1 cellular context compared by ENCODE assay signal in the genomic region with DNA sequence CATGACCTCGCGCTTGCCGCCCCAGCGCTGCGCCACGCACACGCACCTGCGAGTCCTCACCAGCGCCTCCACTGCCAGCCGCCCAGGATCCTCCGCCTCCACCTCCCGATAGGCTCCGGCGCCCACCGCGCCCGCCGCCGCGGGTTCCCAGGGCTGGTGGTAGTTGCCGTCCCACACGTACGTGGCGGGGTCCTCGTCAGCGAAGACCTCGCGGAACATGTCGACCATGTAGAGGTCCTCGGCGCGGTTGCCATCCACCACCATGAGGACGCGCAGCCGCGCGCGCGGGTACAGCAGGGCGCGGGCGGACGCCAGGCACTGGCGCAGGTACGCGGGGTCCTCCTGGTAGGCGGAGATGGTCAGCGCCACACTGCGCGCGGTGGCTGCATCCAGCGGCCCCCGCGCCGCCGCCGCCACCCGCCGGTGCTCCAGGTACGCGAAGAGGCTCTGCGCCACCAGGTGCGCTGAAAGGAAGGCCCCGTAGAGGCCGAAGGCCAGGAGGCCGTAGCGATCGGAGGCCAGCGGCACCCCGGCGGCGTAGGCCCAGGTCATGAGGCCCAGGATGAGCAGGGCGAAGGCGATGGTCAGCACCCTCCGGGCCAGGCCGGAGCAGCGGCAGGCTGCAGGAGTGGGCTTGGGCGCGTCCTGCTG.
TF ChIP-seq lines count a peak whose summit lies in the region.

No MANE protein-coding gene starts in this region.

TF ChIP-seq in WTC11, 78 proteins besides CTCF, POLR2A, EP300 and RAD21 (continued from another document):
- TF ChIP-seq, protein P1, sequence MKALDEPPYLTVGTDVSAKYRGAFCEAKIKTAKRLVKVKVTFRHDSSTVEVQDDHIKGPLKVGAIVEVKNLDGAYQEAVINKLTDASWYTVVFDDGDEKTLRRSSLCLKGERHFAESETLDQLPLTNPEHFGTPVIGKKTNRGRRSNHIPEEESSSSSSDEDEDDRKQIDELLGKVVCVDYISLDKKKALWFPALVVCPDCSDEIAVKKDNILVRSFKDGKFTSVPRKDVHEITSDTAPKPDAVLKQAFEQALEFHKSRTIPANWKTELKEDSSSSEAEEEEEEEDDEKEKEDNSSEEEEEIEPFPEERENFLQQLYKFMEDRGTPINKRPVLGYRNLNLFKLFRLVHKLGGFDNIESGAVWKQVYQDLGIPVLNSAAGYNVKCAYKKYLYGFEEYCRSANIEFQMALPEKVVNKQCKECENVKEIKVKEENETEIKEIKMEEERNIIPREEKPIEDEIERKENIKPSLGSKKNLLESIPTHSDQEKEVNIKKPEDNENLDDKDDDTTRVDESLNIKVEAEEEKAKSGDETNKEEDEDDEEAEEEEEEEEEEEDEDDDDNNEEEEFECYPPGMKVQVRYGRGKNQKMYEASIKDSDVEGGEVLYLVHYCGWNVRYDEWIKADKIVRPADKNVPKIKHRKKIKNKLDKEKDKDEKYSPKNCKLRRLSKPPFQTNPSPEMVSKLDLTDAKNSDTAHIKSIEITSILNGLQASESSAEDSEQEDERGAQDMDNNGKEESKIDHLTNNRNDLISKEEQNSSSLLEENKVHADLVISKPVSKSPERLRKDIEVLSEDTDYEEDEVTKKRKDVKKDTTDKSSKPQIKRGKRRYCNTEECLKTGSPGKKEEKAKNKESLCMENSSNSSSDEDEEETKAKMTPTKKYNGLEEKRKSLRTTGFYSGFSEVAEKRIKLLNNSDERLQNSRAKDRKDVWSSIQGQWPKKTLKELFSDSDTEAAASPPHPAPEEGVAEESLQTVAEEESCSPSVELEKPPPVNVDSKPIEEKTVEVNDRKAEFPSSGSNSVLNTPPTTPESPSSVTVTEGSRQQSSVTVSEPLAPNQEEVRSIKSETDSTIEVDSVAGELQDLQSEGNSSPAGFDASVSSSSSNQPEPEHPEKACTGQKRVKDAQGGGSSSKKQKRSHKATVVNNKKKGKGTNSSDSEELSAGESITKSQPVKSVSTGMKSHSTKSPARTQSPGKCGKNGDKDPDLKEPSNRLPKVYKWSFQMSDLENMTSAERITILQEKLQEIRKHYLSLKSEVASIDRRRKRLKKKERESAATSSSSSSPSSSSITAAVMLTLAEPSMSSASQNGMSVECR (CRISPR knock-in tag; IDR thresholded peaks at IDR 0.05; ENCODE audit: borderline replicate concordance), result peak; percentile 68; the same call in 1 of the 2 replicates
- TF ChIP-seq, protein P2, sequence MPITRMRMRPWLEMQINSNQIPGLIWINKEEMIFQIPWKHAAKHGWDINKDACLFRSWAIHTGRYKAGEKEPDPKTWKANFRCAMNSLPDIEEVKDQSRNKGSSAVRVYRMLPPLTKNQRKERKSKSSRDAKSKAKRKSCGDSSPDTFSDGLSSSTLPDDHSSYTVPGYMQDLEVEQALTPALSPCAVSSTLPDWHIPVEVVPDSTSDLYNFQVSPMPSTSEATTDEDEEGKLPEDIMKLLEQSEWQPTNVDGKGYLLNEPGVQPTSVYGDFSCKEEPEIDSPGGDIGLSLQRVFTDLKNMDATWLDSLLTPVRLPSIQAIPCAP (CRISPR knock-in tag; IDR thresholded peaks at IDR 0.05), result peak; percentile 82; the same call in 1 of the 2 replicates
- TF ChIP-seq ZNF121 (CRISPR knock-in tag; IDR thresholded peaks at IDR 0.05) (peak; percentile 66; the same call in 1 of the 2 replicates), RELA (CRISPR knock-in tag; IDR thresholded peaks at IDR 0.05; ENCODE audit: borderline replicate concordance) (peak; percentile 89; the same call in 1 of the 2 replicates), TP53 (CRISPR knock-in tag; IDR thresholded peaks at IDR 0.05) (no peak), ETV6 (CRISPR knock-in tag; IDR thresholded peaks at IDR 0.05) (peak; percentile 45; the same call in 1 of the 2 replicates)
- TF ChIP-seq, protein P3, sequence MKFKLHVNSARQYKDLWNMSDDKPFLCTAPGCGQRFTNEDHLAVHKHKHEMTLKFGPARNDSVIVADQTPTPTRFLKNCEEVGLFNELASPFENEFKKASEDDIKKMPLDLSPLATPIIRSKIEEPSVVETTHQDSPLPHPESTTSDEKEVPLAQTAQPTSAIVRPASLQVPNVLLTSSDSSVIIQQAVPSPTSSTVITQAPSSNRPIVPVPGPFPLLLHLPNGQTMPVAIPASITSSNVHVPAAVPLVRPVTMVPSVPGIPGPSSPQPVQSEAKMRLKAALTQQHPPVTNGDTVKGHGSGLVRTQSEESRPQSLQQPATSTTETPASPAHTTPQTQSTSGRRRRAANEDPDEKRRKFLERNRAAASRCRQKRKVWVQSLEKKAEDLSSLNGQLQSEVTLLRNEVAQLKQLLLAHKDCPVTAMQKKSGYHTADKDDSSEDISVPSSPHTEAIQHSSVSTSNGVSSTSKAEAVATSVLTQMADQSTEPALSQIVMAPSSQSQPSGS (CRISPR knock-in tag; IDR thresholded peaks at IDR 0.05; ENCODE audit: borderline replicate concordance, low read depth), result no peak
- TF ChIP-seq, protein P4, sequence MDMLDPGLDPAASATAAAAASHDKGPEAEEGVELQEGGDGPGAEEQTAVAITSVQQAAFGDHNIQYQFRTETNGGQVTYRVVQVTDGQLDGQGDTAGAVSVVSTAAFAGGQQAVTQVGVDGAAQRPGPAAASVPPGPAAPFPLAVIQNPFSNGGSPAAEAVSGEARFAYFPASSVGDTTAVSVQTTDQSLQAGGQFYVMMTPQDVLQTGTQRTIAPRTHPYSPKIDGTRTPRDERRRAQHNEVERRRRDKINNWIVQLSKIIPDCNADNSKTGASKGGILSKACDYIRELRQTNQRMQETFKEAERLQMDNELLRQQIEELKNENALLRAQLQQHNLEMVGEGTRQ (CRISPR knock-in tag; IDR thresholded peaks at IDR 0.05), result no peak
- TF ChIP-seq, protein P5, sequence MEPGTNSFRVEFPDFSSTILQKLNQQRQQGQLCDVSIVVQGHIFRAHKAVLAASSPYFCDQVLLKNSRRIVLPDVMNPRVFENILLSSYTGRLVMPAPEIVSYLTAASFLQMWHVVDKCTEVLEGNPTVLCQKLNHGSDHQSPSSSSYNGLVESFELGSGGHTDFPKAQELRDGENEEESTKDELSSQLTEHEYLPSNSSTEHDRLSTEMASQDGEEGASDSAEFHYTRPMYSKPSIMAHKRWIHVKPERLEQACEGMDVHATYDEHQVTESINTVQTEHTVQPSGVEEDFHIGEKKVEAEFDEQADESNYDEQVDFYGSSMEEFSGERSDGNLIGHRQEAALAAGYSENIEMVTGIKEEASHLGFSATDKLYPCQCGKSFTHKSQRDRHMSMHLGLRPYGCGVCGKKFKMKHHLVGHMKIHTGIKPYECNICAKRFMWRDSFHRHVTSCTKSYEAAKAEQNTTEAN (CRISPR knock-in tag; IDR thresholded peaks at IDR 0.05), result peak; percentile 59; the same call in 1 of the 2 replicates
